In genomic region chr1:54495954-54496353, GRCh38 we compare ENCODE assay signal across 35 cellular contexts.
"Had no signal": no experiment of that assay in that cellular context is flagged by ENCODE, and none has a peak within 500 bp of the region (broad histone marks: within the 10 kb centered on the region; RNA-seq: fewer than 3 reads in every experiment).

No MANE protein-coding gene starts in this region.

- H3K9ac ChIP-seq: KMS-11 had no signal

- H3K4me2 ChIP-seq: KMS-11 had no signal

- H3K27ac ChIP-seq: KMS-11 had no signal

- DNase-seq: Karpas-422, Kasumi-1, MM.1S, MV-4-11, NCI-H1048, NCI-H1092, NCI-H1092 treated with DMSO at 0.1 percent for 48 hours, NCI-H1105, NCI-H1105 treated with DMSO at 0.1 percent for 48 hours, NCI-H1417, NCI-H1417 treated with DMSO at 0.1 percent for 48 hours, NCI-H1436, NCI-H1436 treated with DMSO at 0.1 percent for 48 hours, NCI-H146, NCI-H1694, NCI-H1694 treated with DMSO at 0.1 percent for 48 hours, NCI-H187, NCI-H187 treated with DMSO at 0.1 percent for 48 hours, NCI-H1930, NCI-H2029, NCI-H2029 treated with DMSO at 0.1 percent for 48 hours, NCI-H2081, NCI-H2081 treated with DMSO at 0.1 percent for 48 hours, NCI-H2107, NCI-H2171, NCI-H2171 treated with DMSO at 0.1 percent for 48 hours, NCI-H2227 treated with DMSO at 0.1 percent for 48 hours, NCI-H226, NCI-H345, NCI-H446, NCI-H446 treated with DMSO at 0.1 percent for 48 hours, NCI-H510A, NCI-H510A treated with DMSO at 0.1 percent for 48 hours, NCI-H524 had no signal
